ENCODE assay signal across 23 cellular contexts in the genomic region with DNA sequence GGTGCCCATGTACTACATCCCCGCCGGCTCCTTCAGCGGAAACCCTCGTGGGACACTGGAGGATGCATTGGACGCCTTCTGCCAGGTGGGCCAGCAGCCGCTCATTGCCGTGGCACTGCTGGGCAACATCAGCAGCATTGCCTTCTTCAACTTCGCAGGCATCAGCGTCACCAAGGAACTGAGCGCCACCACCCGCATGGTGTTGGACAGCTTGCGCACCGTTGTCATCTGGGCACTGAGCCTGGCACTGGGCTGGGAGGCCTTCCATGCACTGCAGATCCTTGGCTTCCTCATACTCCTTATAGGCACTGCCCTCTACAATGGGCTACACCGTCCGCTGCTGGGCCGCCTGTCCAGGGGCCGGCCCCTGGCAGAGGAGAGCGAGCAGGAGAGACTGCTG. TPM values are rescaled to one million over a fixed set of nuclear protein-coding genes. Genes with fewer than 3 reads are reported as not detected.
DNase-seq lines count a peak whose midpoint lies in the region; ATAC-seq, FAIRE-seq and TF ChIP-seq lines count a peak whose summit lies in the region.
"Had no signal": no experiment of that assay in that cellular context is flagged by ENCODE, and none has a peak within 500 bp of the region (broad histone marks: within the 10 kb centered on the region; RNA-seq: fewer than 3 reads in every experiment).

No MANE protein-coding gene starts in this region.

- POLR2A ChIA-PET in activated CD4-positive, alpha-beta T cell treated with anti-CD3 and anti-CD28 coated beads for 36 hours (lab: Charles Lee): no interaction called here
- POLR2A ChIA-PET in A549 (lab: Yijun Ruan, JAX): interaction anchor here (0.7 to 1.8 kb wide), 5 partner anchors 8 to 196 kb away, joined by 3 to 5 read pairs (median 4); a partner anchor contains a TSS
- POLR2A ChIA-PET in activated CD8-positive, alpha-beta T cell treated with anti-CD3 and anti-CD28 coated beads, Interleukin-2, amount 10 ng/mL, durations not matched to agents 7 days and 5 days (lab: Charles Lee): no interaction called here

- TF ChIP-seq POLR2A in A549 (IDR thresholded peaks at IDR 0.05; ENCODE audit: low read length): 0 out of 2 replicates have a peak, but pooled peaks have one; percentile 3

- no peaks in the 10 kb centered on the region for H3K27me3 Mint-ChIP-seq in activated CD4-positive, alpha-beta T cell treated with anti-CD3 and anti-CD28 coated beads for 36 hours
- no peaks in the 10 kb centered on the region for H3K27me3 Mint-ChIP-seq in activated T-helper 17 cell treated with anti-CD3 and anti-CD28 coated beads, Interleukin-2, amount 50 U/mL, for 72 hours
- no peaks in the 10 kb centered on the region for H3K27me3 Mint-ChIP-seq in natural killer cell (ENCODE audit: low read depth in 2 of 2)
- no peaks in the 10 kb centered on the region for H3K27me3 Mint-ChIP-seq in activated CD8-positive, alpha-beta T cell treated with anti-CD3 and anti-CD28 coated beads, Interleukin-2, amount 10 ng/mL, durations not matched to agents 7 days and 5 days (ENCODE audit: low read depth)
- H3K27me3 Mint-ChIP-seq: IgD-negative memory B cell had no signal

- no peak for ATAC-seq in activated CD4-positive, alpha-beta T cell treated with anti-CD3 and anti-CD28 coated beads for 36 hours
- ATAC-seq in A549: peak in 1 of 2 experiments; percentile 16; a peak in 4 of 6 replicates
- no peak for ATAC-seq in activated T-helper 17 cell treated with anti-CD3 and anti-CD28 coated beads, Interleukin-2, amount 50 U/mL, for 72 hours (replicated peaks)
- peak in 2 of 3 donors; percentile 12 to 15 for ATAC-seq in natural killer cell
- ATAC-seq in activated CD8-positive, alpha-beta T cell treated with anti-CD3 and anti-CD28 coated beads, Interleukin-2, amount 10 ng/mL, durations not matched to agents 7 days and 5 days: no peak
- ATAC-seq: CD8-positive, alpha-beta T cell; HCT116 had no signal

- TF ChIP-seq RAD21 in A549 (conservative IDR thresholded peaks at IDR 0.05 in 1 of 2, IDR thresholded peaks at IDR 0.05 in 1 of 2): no peak

- no peaks in the 10 kb centered on the region for H3K9me3 Mint-ChIP-seq in activated CD4-positive, alpha-beta T cell treated with anti-CD3 and anti-CD28 coated beads for 36 hours (ENCODE audit: low read depth)
- H3K9me3 Mint-ChIP-seq in activated T-helper 17 cell treated with anti-CD3 and anti-CD28 coated beads, Interleukin-2, amount 50 U/mL, for 72 hours: no peaks in the 10 kb centered on the region
- H3K9me3 Mint-ChIP-seq in natural killer cell: no peaks in the 10 kb centered on the region
- H3K9me3 Mint-ChIP-seq in activated CD8-positive, alpha-beta T cell treated with anti-CD3 and anti-CD28 coated beads, Interleukin-2, amount 10 ng/mL, durations not matched to agents 7 days and 5 days (ENCODE audit: insufficient read depth): no peaks in the 10 kb centered on the region
- H3K9me3 Mint-ChIP-seq: CD8-positive, alpha-beta T cell; IgD-negative memory B cell had no signal

- WGBS in A549 (ENCODE audit: missing lambda C conversion rate): 97% methylated on average over 18 of the region's 18 CpGs

- H3K4me3 ChIP-seq in A549: no peak overlapping the region
- H3K4me3 ChIP-seq: BLaER1 treated with 17β-estradiol and CSF1 and Interleukin-3, amounts not matched to agents 10 nM and 100 nM had no signal

- peaks cover 12% of the 10 kb centered on the region for H3K4me1 Mint-ChIP-seq in activated CD4-positive, alpha-beta T cell treated with anti-CD3 and anti-CD28 coated beads for 36 hours
- H3K4me1 Mint-ChIP-seq in activated T-helper 17 cell treated with anti-CD3 and anti-CD28 coated beads, Interleukin-2, amount 50 U/mL, for 72 hours: no peaks in the 10 kb centered on the region
- H3K4me1 Mint-ChIP-seq in natural killer cell: peaks cover 7 to 13% of the 10 kb centered on the region in 2 donors
- H3K4me1 Mint-ChIP-seq in activated CD8-positive, alpha-beta T cell treated with anti-CD3 and anti-CD28 coated beads, Interleukin-2, amount 10 ng/mL, durations not matched to agents 7 days and 5 days (ENCODE audit: low read depth): peaks cover 15% of the 10 kb centered on the region

- no peaks in the 10 kb centered on the region for H3K9me3 ChIP-seq in A549

- H3K4me2 ChIP-seq in A549: no peak overlapping the region
- H3K4me2 ChIP-seq: BLaER1 treated with 17β-estradiol and CSF1 and Interleukin-3, amounts not matched to agents 10 nM and 100 nM had no signal

- H3K4me1 ChIP-seq in A549: peaks cover 14% of the 10 kb centered on the region

- no peak for TF ChIP-seq CTCF in A549 (IDR thresholded peaks at IDR 0.05)
- no peak for TF ChIP-seq CTCF in natural killer cell (IDR thresholded peaks at IDR 0.05)

- FAIRE-seq in A549 (lab: Jason Lieb, UNC): no peak
- FAIRE-seq: G401.6, GM18507, H1 had no signal

- DNase-seq in activated CD4-positive, alpha-beta T cell treated with anti-CD3 and anti-CD28 coated beads for 36 hours: no peak
- DNase-seq in activated CD4-positive, alpha-beta T cell treated with anti-CD3 and anti-CD28 coated beads, Interleukin-2, amount 50 U/mL, for 48 hours: no peak
- DNase-seq in A549 (ENCODE audit: low read depth in 1 of 2, low spot score in 1 of 2): no peak
- no peak for DNase-seq in natural killer cell
- DNase-seq in activated CD8-positive, alpha-beta T cell treated with anti-CD3 and anti-CD28 coated beads, Interleukin-2, amount 10 ng/mL, durations not matched to agents 7 days and 5 days: no peak
- no peak for DNase-seq in NCI-H2029 treated with DMSO at 0.1 percent for 48 hours (lab: John Stamatoyannopoulos, UW)
- DNase-seq in EL: no peak
- DNase-seq: CD8-positive, alpha-beta T cell; DND-41; Karpas-422; NCI-H1417; NCI-H2227 treated with DMSO at 0.1 percent for 48 hours; NCI-H510A treated with DMSO at 0.1 percent for 48 hours; NCI-H748 treated with DMSO at 0.1 percent for 48 hours; NK-92 treated with Interleukin-12 subunit alpha and Interleukin-12 subunit beta, amount 100 ng/mL, for 24 hours had no signal

- H3K36me3 Mint-ChIP-seq in activated CD4-positive, alpha-beta T cell treated with anti-CD3 and anti-CD28 coated beads for 36 hours (ENCODE audit: low read depth): peaks cover 34% of the 10 kb centered on the region
- peaks cover 63% of the 10 kb centered on the region for H3K36me3 Mint-ChIP-seq in activated T-helper 17 cell treated with anti-CD3 and anti-CD28 coated beads, Interleukin-2, amount 50 U/mL, for 72 hours (ENCODE audit: low read depth)
- H3K36me3 Mint-ChIP-seq in natural killer cell: peaks cover 6% of the 10 kb centered on the region
- peaks cover 47% of the 10 kb centered on the region for H3K36me3 Mint-ChIP-seq in activated CD8-positive, alpha-beta T cell treated with anti-CD3 and anti-CD28 coated beads, Interleukin-2, amount 10 ng/mL, durations not matched to agents 7 days and 5 days (ENCODE audit: low read depth)

- H3K27ac Mint-ChIP-seq in activated CD4-positive, alpha-beta T cell treated with anti-CD3 and anti-CD28 coated beads for 36 hours: peak overlapping the region; percentile 56
- H3K27ac Mint-ChIP-seq in activated T-helper 17 cell treated with anti-CD3 and anti-CD28 coated beads, Interleukin-2, amount 50 U/mL, for 72 hours: peak overlapping the region; percentile 40
- H3K27ac Mint-ChIP-seq in natural killer cell: no peak overlapping the region
- no peak overlapping the region for H3K27ac Mint-ChIP-seq in activated CD8-positive, alpha-beta T cell treated with anti-CD3 and anti-CD28 coated beads, Interleukin-2, amount 10 ng/mL, durations not matched to agents 7 days and 5 days
- H3K27ac Mint-ChIP-seq: IgD-negative memory B cell had no signal

- CTCF ChIA-PET in activated CD4-positive, alpha-beta T cell treated with anti-CD3 and anti-CD28 coated beads for 36 hours (lab: Charles Lee): interaction anchor here (0.5 kb wide), 1 partner anchor 33 kb away, joined by 3 read pairs; no protein-coding TSS in a partner anchor
- CTCF ChIA-PET in A549 (lab: Yijun Ruan, JAX): interaction anchor here (0.6 to 2.2 kb wide), 7 partner anchors 9 to 131 kb away, joined by 3 to 7 read pairs (median 4); no protein-coding TSS in a partner anchor
- CTCF ChIA-PET in activated CD8-positive, alpha-beta T cell treated with anti-CD3 and anti-CD28 coated beads, Interleukin-2, amount 10 ng/mL, durations not matched to agents 7 days and 5 days (lab: Charles Lee): interaction anchor here (1.4 kb wide), 1 partner anchor 68 kb away, joined by 4 read pairs; no protein-coding TSS in a partner anchor

- TF ChIP-seq EP300 in A549 (IDR thresholded peaks at IDR 0.05): no peak

- no peak overlapping the region for H3K4me3 Mint-ChIP-seq in activated CD4-positive, alpha-beta T cell treated with anti-CD3 and anti-CD28 coated beads for 36 hours
- H3K4me3 Mint-ChIP-seq in activated T-helper 17 cell treated with anti-CD3 and anti-CD28 coated beads, Interleukin-2, amount 50 U/mL, for 72 hours: no peak overlapping the region
- H3K4me3 Mint-ChIP-seq in natural killer cell: no peak overlapping the region
- H3K4me3 Mint-ChIP-seq in activated CD8-positive, alpha-beta T cell treated with anti-CD3 and anti-CD28 coated beads, Interleukin-2, amount 10 ng/mL, durations not matched to agents 7 days and 5 days: no peak overlapping the region
- H3K4me3 Mint-ChIP-seq: CD8-positive, alpha-beta T cell; IgD-negative memory B cell had no signal

- peak overlapping the region in 1 of 2 experiments; percentile 33; a peak in 1 of 6 replicates for H3K27ac ChIP-seq in A549
- H3K27ac ChIP-seq: 22Rv1; BLaER1 treated with 17β-estradiol and CSF1 and Interleukin-3, amounts not matched to agents 10 nM and 100 nM had no signal

- intact Hi-C loops in activated CD4-positive, alpha-beta T cell treated with anti-CD3 and anti-CD28 coated beads for 36 hours (cut with DNase I, micrococcal nuclease): no loop called here
- intact Hi-C loops in natural killer cell (cut with micrococcal nuclease): no loop called here

RNA-seq across cellular contexts. Expression of a gene that starts 7.8 kb away (rescaled TPM):
- total RNA-seq in activated CD4-positive, alpha-beta T cell treated with anti-CD3 and anti-CD28 coated beads for 36 hours: 10 to 100 TPM; 37.0 to 38.0 TPM
- 44.1 and 46.0 TPM in 2 replicates for polyA plus RNA-seq in A549 (2011; rRNA removed)
- polyA plus RNA-seq in A549 (2012; cell fraction: cytosol; rRNA removed): 45.4 and 56.0 TPM in 2 replicates
- polyA plus RNA-seq in A549 (2012; cell fraction: nucleus; rRNA removed): 25.6 and 33.4 TPM in 2 replicates
- polyA plus RNA-seq in A549 (2017; fragmentation: RNase III; extraction: RNeasy Plus Mini Kit Qiagen cat#74134 plus additional on column Dnase treatment): 41.6 to 45.7 TPM (median 43.7 TPM) in 3 replicates
- polyA minus RNA-seq in A549 (2011; rRNA and poly(A)+ RNA removed): 30.7 and 33.2 TPM in 2 replicates
- total RNA-seq in activated T-helper 17 cell treated with anti-CD3 and anti-CD28 coated beads, Interleukin-2, amount 50 U/mL, for 72 hours: 10 to 100 TPM; 24.3 to 36.1 TPM
- under 1 TPM; 0.38 to 0.52 (median 0.50) TPM for total RNA-seq in natural killer cell
- 10 to 100 TPM; 55.2 to 58.1 TPM for total RNA-seq in activated CD8-positive, alpha-beta T cell treated with anti-CD3 and anti-CD28 coated beads, Interleukin-2, amount 10 ng/mL, durations not matched to agents 7 days and 5 days
- polyA plus RNA-seq: IgD-negative memory B cell had no signal

RNA-seq across cellular contexts. Expression of a gene that starts 14.0 kb away (rescaled TPM):
- 1 to 10 TPM; 5.0 to 5.6 TPM for total RNA-seq in activated CD4-positive, alpha-beta T cell treated with anti-CD3 and anti-CD28 coated beads for 36 hours
- polyA plus RNA-seq in A549 (2011; rRNA removed) (41.3 and 55.7 TPM in 2 replicates), A549 (2017; fragmentation: RNase III; extraction: RNeasy Plus Mini Kit Qiagen cat#74134 plus additional on column Dnase treatment) (40.1 to 47.6 TPM (median 46.9 TPM) in 3 replicates)
- polyA plus RNA-seq in A549 (2012; cell fraction: cytosol; rRNA removed): 23.7 and 38.0 TPM in 2 replicates
- polyA plus RNA-seq in A549 (2012; cell fraction: nucleus; rRNA removed): 33.1 and 35.8 TPM in 2 replicates
- 111 and 126 TPM in 2 replicates for polyA minus RNA-seq in A549 (2011; rRNA and poly(A)+ RNA removed)
- total RNA-seq in activated T-helper 17 cell treated with anti-CD3 and anti-CD28 coated beads, Interleukin-2, amount 50 U/mL, for 72 hours: 10 to 100 TPM in 1 of 2 donors, 1 to 10 TPM in 1; 8.2 to 15.0 TPM
- 10 to 100 TPM; 30.0 to 35.6 (median 30.4) TPM for total RNA-seq in natural killer cell
- total RNA-seq in activated CD8-positive, alpha-beta T cell treated with anti-CD3 and anti-CD28 coated beads, Interleukin-2, amount 10 ng/mL, durations not matched to agents 7 days and 5 days: 10 to 100 TPM; 21.0 to 21.1 TPM

Comparison
In these comparisons a context has a peak if more than half of its experiments do, and no peak if none do; other contexts are left out.
1. ATAC-seq: peak in natural killer cell (2 of 3); none in activated CD4-positive, alpha-beta T cell treated with anti-CD3 and anti-CD28 coated beads for 36 hours (single experiment), activated T-helper 17 cell treated with anti-CD3 and anti-CD28 coated beads, Interleukin-2, amount 50 U/mL, for 72 hours (single experiment) and activated CD8-positive, alpha-beta T cell treated with anti-CD3 and anti-CD28 coated beads, Interleukin-2, amount 10 ng/mL, durations not matched to agents 7 days and 5 days (single experiment).
2. H3K27ac Mint-ChIP-seq: peak in activated CD4-positive, alpha-beta T cell treated with anti-CD3 and anti-CD28 coated beads for 36 hours (single experiment) and activated T-helper 17 cell treated with anti-CD3 and anti-CD28 coated beads, Interleukin-2, amount 50 U/mL, for 72 hours (single experiment); none in natural killer cell (0 of 2) and activated CD8-positive, alpha-beta T cell treated with anti-CD3 and anti-CD28 coated beads, Interleukin-2, amount 10 ng/mL, durations not matched to agents 7 days and 5 days (single experiment).
3. RNA of a gene that starts 7.8 kb away (total RNA-seq): 55.2 to 58.1 TPM in activated CD8-positive, alpha-beta T cell treated with anti-CD3 and anti-CD28 coated beads, Interleukin-2, amount 10 ng/mL, durations not matched to agents 7 days and 5 days, 37.0 to 38.0 TPM in activated CD4-positive, alpha-beta T cell treated with anti-CD3 and anti-CD28 coated beads for 36 hours and 24.3 to 36.1 TPM in activated T-helper 17 cell treated with anti-CD3 and anti-CD28 coated beads, Interleukin-2, amount 50 U/mL, for 72 hours; 0.38 to 0.52 TPM in natural killer cell; every median in the first group is over 10 times any median in the second.